Comparison of ENCODE assay signal across 1 cellular context in the genomic region with DNA sequence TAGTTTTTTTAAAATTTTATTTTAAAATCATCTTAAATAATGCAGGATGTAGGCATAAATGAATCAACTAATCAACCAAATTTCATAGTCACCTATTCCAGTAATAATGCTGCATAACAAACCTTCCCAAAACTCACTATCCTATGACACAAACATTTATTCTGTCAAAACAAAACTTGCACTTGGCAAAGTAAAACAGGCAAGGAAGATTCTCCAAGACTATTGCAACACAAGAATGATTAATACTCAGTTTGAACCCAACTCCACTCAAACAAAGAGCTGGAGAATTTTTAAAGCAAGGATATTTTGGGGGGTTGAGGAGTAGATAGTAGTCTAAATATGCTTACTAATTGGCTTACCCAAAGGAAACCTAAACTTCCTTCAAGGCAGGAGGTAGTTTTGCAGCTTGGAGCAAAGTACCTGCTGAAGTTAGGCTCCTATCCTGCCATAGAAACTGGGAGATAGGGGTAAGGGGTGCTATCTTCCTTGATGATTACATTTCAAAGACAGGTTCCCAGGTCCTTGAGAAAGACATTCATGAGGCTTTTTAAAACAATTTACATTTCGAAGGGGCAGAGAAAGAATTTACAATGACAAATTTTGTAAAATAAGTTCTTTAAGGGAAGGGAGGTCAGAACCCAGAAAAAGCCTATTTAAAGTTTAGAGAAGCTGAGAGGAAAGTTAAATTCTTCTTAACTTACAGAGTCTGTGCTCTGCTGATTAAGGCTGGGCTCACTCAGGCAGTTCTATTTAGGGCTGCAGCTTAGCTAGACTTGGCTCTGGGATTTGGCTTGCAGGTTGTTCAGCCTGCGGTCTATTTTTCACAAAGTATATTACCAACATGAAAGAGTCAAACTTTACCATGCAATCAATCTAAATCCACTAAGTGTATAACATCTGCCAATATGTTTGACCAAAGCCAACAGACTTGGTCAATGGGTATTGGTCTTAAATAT.
TF ChIP-seq lines count a peak whose summit lies in the region.

No MANE protein-coding gene starts in this region.

TF ChIP-seq in H1, 55 proteins besides CTCF, POLR2A, EP300 and RAD21:
- TF ChIP-seq POLR2AphosphoS5 (IDR thresholded peaks at IDR 0.05; ENCODE audit: low read depth, low read length) (peak; percentile 46; the same call in 1 of the 2 replicates), GABPA (IDR thresholded peaks at IDR 0.05; ENCODE audit: borderline replicate concordance, insufficient read depth, low read length) (no peak)
